Comparison of ENCODE assay signal across 10 cellular contexts in the genomic region with DNA sequence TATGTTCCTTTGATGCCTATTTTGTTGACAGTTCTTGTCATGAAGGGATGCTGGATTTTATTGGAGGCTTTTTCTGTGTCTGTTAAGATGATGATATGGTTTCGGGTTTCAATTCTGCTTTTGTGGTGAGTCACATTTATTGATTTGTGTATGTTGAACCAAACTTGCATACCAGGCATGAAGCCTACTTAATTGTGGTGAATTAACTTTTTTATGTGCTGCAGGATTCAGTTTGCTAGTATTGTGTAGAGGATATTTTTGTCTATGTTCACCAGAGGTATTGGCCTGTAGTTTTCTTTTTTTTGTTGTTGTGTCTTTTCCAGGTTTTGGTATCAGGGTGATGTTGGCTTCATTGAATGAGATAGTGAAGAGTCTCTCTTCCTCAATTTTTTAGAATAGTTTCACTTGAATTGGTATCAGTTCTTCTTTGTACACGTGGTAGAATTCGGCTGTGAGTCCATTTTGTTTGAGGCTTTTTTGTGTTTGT.
DNase-seq lines count a peak whose midpoint lies in the region; ATAC-seq, FAIRE-seq and TF ChIP-seq lines count a peak whose summit lies in the region.
"Had no signal": no experiment of that assay in that cellular context is flagged by ENCODE, and none has a peak within 500 bp of the region (broad histone marks: within the 10 kb centered on the region; RNA-seq: fewer than 3 reads in every experiment).

No MANE protein-coding gene starts in this region.

- H3K36me3 ChIP-seq in vagina (no peaks in the 10 kb centered on the region), esophagus muscularis mucosa (no peaks in the 10 kb centered on the region)

- H3K4me1 ChIP-seq in A549 = no peaks in the 10 kb centered on the region
- H3K4me1 ChIP-seq in vagina = no peaks in the 10 kb centered on the region
- no peaks in the 10 kb centered on the region for H3K4me1 ChIP-seq in esophagus muscularis mucosa

- no peak for ATAC-seq in A549
- peak; percentile 78 for ATAC-seq in GM19023 (IDR thresholded peaks at IDR 0.05; ENCODE audit: unreplicated experiment)
- peak; percentile 84 for ATAC-seq in HG02759 (IDR thresholded peaks at IDR 0.05; ENCODE audit: unreplicated experiment)
- ATAC-seq in activated CD8-positive, alpha-beta memory T cell treated with anti-CD3 and anti-CD28 coated beads, Interleukin-2, amount 10 ng/mL, durations not matched to agents 7 days and 5 days = no peak

- H3K27ac ChIP-seq in A549 (no peak overlapping the region), vagina (no peak overlapping the region), esophagus muscularis mucosa (replicated peaks in 1 of 4) (no peak overlapping the region)

- H3K27me3 Mint-ChIP-seq in activated CD8-positive, alpha-beta memory T cell treated with anti-CD3 and anti-CD28 coated beads, Interleukin-2, amount 10 ng/mL, durations not matched to agents 7 days and 5 days = peaks cover 5% of the 10 kb centered on the region

- H3K9me3 Mint-ChIP-seq in activated CD8-positive, alpha-beta memory T cell treated with anti-CD3 and anti-CD28 coated beads, Interleukin-2, amount 10 ng/mL, durations not matched to agents 7 days and 5 days (ENCODE audit: low read depth) = no peaks in the 10 kb centered on the region

- H3K27ac Mint-ChIP-seq in activated CD8-positive, alpha-beta memory T cell treated with anti-CD3 and anti-CD28 coated beads, Interleukin-2, amount 10 ng/mL, durations not matched to agents 7 days and 5 days = no peak overlapping the region

- H3K9me3 ChIP-seq in A549 (no peaks in the 10 kb centered on the region), vagina (no peaks in the 10 kb centered on the region), esophagus muscularis mucosa (peaks cover 0 to 7% (median 0%) of the 10 kb centered on the region in 4 donors)

- no peak overlapping the region for H3K4me3 ChIP-seq in A549
- H3K4me3 ChIP-seq in vagina = no peak overlapping the region
- no peak overlapping the region for H3K4me3 ChIP-seq in esophagus muscularis mucosa

- TF ChIP-seq POLR2A in A549 (IDR thresholded peaks at IDR 0.05; ENCODE audit: low read length) = no peak
- no peak for TF ChIP-seq POLR2A in vagina (IDR thresholded peaks at IDR 0.05)
- no peak for TF ChIP-seq POLR2A in esophagus muscularis mucosa (IDR thresholded peaks at IDR 0.05; ENCODE audit: low read depth)

- no peak for DNase-seq in A549 (ENCODE audit: low read depth in 1 of 2, low spot score in 1 of 2)
- DNase-seq in HT-29 (ENCODE audit: low spot score) = peak; percentile 1
- no peak for DNase-seq in vagina (ENCODE audit: extremely low spot score in 2 of 2)
- no peak for DNase-seq in activated CD8-positive, alpha-beta memory T cell treated with anti-CD3 and anti-CD28 coated beads, Interleukin-2, amount 10 ng/mL, durations not matched to agents 7 days and 5 days
- no peak for DNase-seq in NCI-H2227 treated with DMSO at 0.1 percent for 48 hours (lab: John Stamatoyannopoulos, UW)
- no peak for DNase-seq in esophagus muscularis mucosa (ENCODE audit: extremely low spot score)

- no peaks in the 10 kb centered on the region for H3K27me3 ChIP-seq in vagina
- no peaks in the 10 kb centered on the region for H3K27me3 ChIP-seq in esophagus muscularis mucosa

- POLR2A ChIA-PET in A549 (lab: Yijun Ruan, JAX) = no interaction called here

- no peaks in the 10 kb centered on the region for H3K36me3 Mint-ChIP-seq in activated CD8-positive, alpha-beta memory T cell treated with anti-CD3 and anti-CD28 coated beads, Interleukin-2, amount 10 ng/mL, durations not matched to agents 7 days and 5 days

- CTCF ChIA-PET in A549 (lab: Yijun Ruan, JAX) = no interaction called here
- CTCF ChIA-PET in activated CD8-positive, alpha-beta memory T cell treated with anti-CD3 and anti-CD28 coated beads, Interleukin-2, amount 10 ng/mL, durations not matched to agents 7 days and 5 days (lab: Charles Lee) = no interaction called here

- no peak for TF ChIP-seq RAD21 in A549 (conservative IDR thresholded peaks at IDR 0.05 in 1 of 2, IDR thresholded peaks at IDR 0.05 in 1 of 2)

- WGBS in A549 (ENCODE audit: missing lambda C conversion rate) = 2% methylated on average over 3 of the region's 3 CpGs
- WGBS in esophagus muscularis mucosa = 76% methylated on average over 3 of the region's 3 CpGs

- TF ChIP-seq CTCF in A549 (IDR thresholded peaks at IDR 0.05) (no peak), vagina (IDR thresholded peaks at IDR 0.05) (no peak), esophagus muscularis mucosa (IDR thresholded peaks at IDR 0.05) (no peak)

- no peak for TF ChIP-seq EP300 in A549 (IDR thresholded peaks at IDR 0.05)
- TF ChIP-seq EP300 in esophagus muscularis mucosa (IDR thresholded peaks at IDR 0.05) = no peak

- intact Hi-C loops in vagina (cut with DNase I) (no loop called here), esophagus muscularis mucosa (cut with DNase I) (no loop called here)

- H3K4me3 Mint-ChIP-seq in activated CD8-positive, alpha-beta memory T cell treated with anti-CD3 and anti-CD28 coated beads, Interleukin-2, amount 10 ng/mL, durations not matched to agents 7 days and 5 days = no peak overlapping the region

- FAIRE-seq in A549 (lab: Jason Lieb, UNC) = peak; percentile 39
- FAIRE-seq: astrocyte, H54 had no signal

- no peaks in the 10 kb centered on the region for H3K4me1 Mint-ChIP-seq in activated CD8-positive, alpha-beta memory T cell treated with anti-CD3 and anti-CD28 coated beads, Interleukin-2, amount 10 ng/mL, durations not matched to agents 7 days and 5 days

- no peak overlapping the region for H3K4me2 ChIP-seq in A549

TF ChIP-seq in A549, 52 proteins besides CTCF, POLR2A, EP300 and RAD21:
- no peak for TF ChIP-seq RARB (CRISPR knock-in tag; IDR thresholded peaks at IDR 0.05)
- TF ChIP-seq EHMT2 (IDR thresholded peaks at IDR 0.05; ENCODE audit: low read depth) = no peak
- TF ChIP-seq, protein P1, sequence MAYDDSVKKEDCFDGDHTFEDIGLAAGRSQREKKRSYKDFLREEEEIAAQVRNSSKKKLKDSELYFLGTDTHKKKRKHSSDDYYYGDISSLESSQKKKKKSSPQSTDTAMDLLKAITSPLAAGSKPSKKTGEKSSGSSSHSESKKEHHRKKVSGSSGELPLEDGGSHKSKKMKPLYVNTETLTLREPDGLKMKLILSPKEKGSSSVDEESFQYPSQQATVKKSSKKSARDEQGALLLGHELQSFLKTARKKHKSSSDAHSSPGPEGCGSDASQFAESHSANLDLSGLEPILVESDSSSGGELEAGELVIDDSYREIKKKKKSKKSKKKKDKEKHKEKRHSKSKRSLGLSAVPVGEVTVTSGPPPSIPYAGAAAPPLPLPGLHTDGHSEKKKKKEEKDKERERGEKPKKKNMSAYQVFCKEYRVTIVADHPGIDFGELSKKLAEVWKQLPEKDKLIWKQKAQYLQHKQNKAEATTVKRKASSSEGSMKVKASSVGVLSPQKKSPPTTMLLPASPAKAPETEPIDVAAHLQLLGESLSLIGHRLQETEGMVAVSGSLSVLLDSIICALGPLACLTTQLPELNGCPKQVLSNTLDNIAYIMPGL (CRISPR knock-in tag; IDR thresholded peaks at IDR 0.05; ENCODE audit: borderline replicate concordance) = no peak
- TF ChIP-seq EHF (CRISPR knock-in tag; IDR thresholded peaks at IDR 0.05) = no peak
- TF ChIP-seq CHD4 (IDR thresholded peaks at IDR 0.05; ENCODE audit: borderline replicate concordance) = no peak
- TF ChIP-seq BHLHE40 (IDR thresholded peaks at IDR 0.05; ENCODE audit: low read depth, low read length) = no peak
- no peak for TF ChIP-seq POLR2AphosphoS2 (conservative IDR thresholded peaks at IDR 0.05; ENCODE audit: low read length)
- TF ChIP-seq RNF2 (IDR thresholded peaks at IDR 0.05; ENCODE audit: borderline replicate concordance, low read depth) = no peak
- TF ChIP-seq, protein P2, sequence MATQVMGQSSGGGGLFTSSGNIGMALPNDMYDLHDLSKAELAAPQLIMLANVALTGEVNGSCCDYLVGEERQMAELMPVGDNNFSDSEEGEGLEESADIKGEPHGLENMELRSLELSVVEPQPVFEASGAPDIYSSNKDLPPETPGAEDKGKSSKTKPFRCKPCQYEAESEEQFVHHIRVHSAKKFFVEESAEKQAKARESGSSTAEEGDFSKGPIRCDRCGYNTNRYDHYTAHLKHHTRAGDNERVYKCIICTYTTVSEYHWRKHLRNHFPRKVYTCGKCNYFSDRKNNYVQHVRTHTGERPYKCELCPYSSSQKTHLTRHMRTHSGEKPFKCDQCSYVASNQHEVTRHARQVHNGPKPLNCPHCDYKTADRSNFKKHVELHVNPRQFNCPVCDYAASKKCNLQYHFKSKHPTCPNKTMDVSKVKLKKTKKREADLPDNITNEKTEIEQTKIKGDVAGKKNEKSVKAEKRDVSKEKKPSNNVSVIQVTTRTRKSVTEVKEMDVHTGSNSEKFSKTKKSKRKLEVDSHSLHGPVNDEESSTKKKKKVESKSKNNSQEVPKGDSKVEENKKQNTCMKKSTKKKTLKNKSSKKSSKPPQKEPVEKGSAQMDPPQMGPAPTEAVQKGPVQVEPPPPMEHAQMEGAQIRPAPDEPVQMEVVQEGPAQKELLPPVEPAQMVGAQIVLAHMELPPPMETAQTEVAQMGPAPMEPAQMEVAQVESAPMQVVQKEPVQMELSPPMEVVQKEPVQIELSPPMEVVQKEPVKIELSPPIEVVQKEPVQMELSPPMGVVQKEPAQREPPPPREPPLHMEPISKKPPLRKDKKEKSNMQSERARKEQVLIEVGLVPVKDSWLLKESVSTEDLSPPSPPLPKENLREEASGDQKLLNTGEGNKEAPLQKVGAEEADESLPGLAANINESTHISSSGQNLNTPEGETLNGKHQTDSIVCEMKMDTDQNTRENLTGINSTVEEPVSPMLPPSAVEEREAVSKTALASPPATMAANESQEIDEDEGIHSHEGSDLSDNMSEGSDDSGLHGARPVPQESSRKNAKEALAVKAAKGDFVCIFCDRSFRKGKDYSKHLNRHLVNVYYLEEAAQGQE (IDR thresholded peaks at IDR 0.05) = no peak
- TF ChIP-seq ESRRA (IDR thresholded peaks at IDR 0.05; ENCODE audit: borderline replicate concordance, low read length) = no peak
- TF ChIP-seq KDM5A (IDR thresholded peaks at IDR 0.05) = no peak
- TF ChIP-seq MYC (IDR thresholded peaks at IDR 0.05; ENCODE audit: borderline replicate concordance, low read length) = no peak
- TF ChIP-seq ZFP36 (IDR thresholded peaks at IDR 0.05; ENCODE audit: borderline replicate concordance, partially characterized antibody) = no peak
- TF ChIP-seq TP53 (CRISPR knock-in tag; IDR thresholded peaks at IDR 0.05) = no peak
- no peak for TF ChIP-seq FOXS1 (CRISPR knock-in tag; IDR thresholded peaks at IDR 0.05)
- no peak for TF ChIP-seq KDM1A (IDR thresholded peaks at IDR 0.05; ENCODE audit: low read depth)

Comparison
In these comparisons a context has a peak if more than half of its experiments do, and no peak if none do; other contexts are left out.
1. ATAC-seq: peak in GM19023 (single experiment) and HG02759 (single experiment); none in A549 (0 of 2) and activated CD8-positive, alpha-beta memory T cell treated with anti-CD3 and anti-CD28 coated beads, Interleukin-2, amount 10 ng/mL, durations not matched to agents 7 days and 5 days (single experiment).